In the genomic region with DNA sequence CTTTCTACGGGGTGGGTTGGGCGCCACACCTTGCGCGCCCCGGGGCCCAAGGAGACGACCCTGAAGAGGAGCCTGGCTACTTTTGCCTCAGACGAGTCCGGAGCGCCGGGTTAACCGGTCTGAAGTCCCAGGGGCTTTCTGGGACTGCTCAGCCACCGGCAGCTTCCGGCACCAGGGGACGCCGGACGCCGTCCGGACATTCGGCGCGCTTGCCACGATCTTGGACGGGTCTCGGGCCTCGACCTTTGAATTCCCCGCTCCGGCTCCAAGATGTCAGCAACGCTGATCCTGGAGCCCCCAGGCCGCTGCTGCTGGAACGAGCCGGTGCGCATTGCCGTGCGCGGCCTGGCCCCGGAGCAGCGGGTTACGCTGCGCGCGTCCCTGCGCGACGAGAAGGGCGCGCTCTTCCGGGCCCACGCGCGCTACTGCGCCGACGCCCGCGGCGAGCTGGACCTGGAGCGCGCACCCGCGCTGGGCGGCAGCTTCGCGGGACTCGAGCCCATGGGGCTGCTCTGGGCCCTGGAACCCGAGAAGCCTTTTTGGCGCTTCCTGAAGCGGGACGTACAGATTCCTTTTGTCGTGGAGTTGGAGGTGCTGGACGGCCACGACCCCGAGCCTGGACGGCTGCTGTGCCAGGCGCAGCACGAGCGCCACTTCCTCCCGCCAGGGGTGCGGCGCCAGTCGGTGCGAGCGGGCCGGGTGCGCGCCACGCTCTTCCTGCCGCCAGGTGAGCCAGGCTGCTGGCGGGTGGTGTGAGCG, we compare ENCODE assay signal across 8 cellular contexts. TPM values are rescaled to one million over a fixed set of nuclear protein-coding genes. Genes with fewer than 3 reads are reported as not detected.
DNase-seq lines count a peak whose midpoint lies in the region; ATAC-seq and TF ChIP-seq lines count a peak whose summit lies in the region.

A gene with protein sequence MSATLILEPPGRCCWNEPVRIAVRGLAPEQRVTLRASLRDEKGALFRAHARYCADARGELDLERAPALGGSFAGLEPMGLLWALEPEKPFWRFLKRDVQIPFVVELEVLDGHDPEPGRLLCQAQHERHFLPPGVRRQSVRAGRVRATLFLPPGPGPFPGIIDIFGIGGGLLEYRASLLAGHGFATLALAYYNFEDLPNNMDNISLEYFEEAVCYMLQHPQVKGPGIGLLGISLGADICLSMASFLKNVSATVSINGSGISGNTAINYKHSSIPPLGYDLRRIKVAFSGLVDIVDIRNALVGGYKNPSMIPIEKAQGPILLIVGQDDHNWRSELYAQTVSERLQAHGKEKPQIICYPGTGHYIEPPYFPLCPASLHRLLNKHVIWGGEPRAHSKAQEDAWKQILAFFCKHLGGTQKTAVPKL (plus strand): TSS at position 184 of the 759 bp plus-strand sequence. CDS start 87 bp downstream, at position 271.

- DNase-seq in GM13976 (ENCODE audit: low spot score), result peak; percentile 80
- no peak for DNase-seq in HL-60 (ENCODE audit: low read depth in 1 of 2, low spot score in 1 of 2)
- peak; percentile 8 to 53 (median 30) for DNase-seq in activated CD4-positive, CD25-positive, alpha-beta regulatory T cell (lab: John Stamatoyannopoulos, UW)
- peak; percentile 37 for DNase-seq in choroid plexus epithelial cell (ENCODE audit: low read depth)
- DNase-seq in stimulated activated CD4-positive, alpha-beta T cell treated with anti-CD3 and anti-CD28 coated beads, TNF-alpha, amount 100 ng/mL, for 48 hours (ENCODE audit: low read depth in 3 of 3), result peak; percentile 12 to 32 (median 13)
- no peak for DNase-seq in D341Med (ENCODE audit: low spot score)

- peaks cover 0 to 8% (median 5%) of the 10 kb centered on the region in 4 donors for H3K36me3 ChIP-seq in liver (ENCODE audit: control insufficient read depth in 4 of 4, insufficient read depth in 3 of 4, low read depth in 1 of 4, low read length in 3 of 4)

- 1% methylated on average over 89 of the region's 89 CpGs for WGBS in liver

- H3K4me1 ChIP-seq in liver (ENCODE audit: control insufficient read depth in 4 of 4, insufficient read depth in 4 of 4, low read length in 3 of 4), result peaks cover 0 to 3% (median 2%) of the 10 kb centered on the region in 4 donors

- TF ChIP-seq CTCF in GM13976 (IDR thresholded peaks at IDR 0.05; ENCODE audit: borderline replicate concordance, control extremely low read depth, extremely low read depth, insufficient read depth, missing control alignments), result no peak
- no peak for TF ChIP-seq CTCF in HL-60 (IDR thresholded peaks at IDR 0.05; ENCODE audit: insufficient read depth, low read length)
- TF ChIP-seq CTCF in choroid plexus epithelial cell (conservative IDR thresholded peaks at IDR 0.05; ENCODE audit: low read depth, low read length), result no peak
- TF ChIP-seq CTCF in liver (IDR thresholded peaks at IDR 0.05; ENCODE audit: low read depth, low read length, missing input control), result peak; percentile 41

- H3K27ac ChIP-seq in HL-60 (replicated peaks) (no peak within 1 kb of the TSS), liver (ENCODE audit: low read depth in 1 of 2, low read length in 2 of 2) (peak within 1 kb of the TSS; percentile 83 to 92)

- peak within 1 kb of the TSS; percentile 45 for H3K4me3 ChIP-seq in HL-60 (replicated peaks; ENCODE audit: insufficient read depth, low read length)
- H3K4me3 ChIP-seq in choroid plexus epithelial cell (ENCODE audit: low read depth, low read length), result peak within 1 kb of the TSS; percentile 62
- peak within 1 kb of the TSS; percentile 56 to 90 (median 84) for H3K4me3 ChIP-seq in liver (ENCODE audit: low read depth in 1 of 3, low read length in 3 of 3)

- TF ChIP-seq RAD21 in liver (IDR thresholded peaks at IDR 0.05), result peak in 1 of 2 donors; percentile 54

- in situ Hi-C loops in GM13976 (cut with MboI; ENCODE audit: low sequenced_read_pairs, unreplicated experiment), result no loop called here

- peak within 1 kb of the TSS; percentile 15 to 88 for H3K9ac ChIP-seq in liver (ENCODE audit: low read depth in 1 of 2, low read length in 2 of 2)

- H3K9me3 ChIP-seq in liver (ENCODE audit: control insufficient read depth in 4 of 4, low read length in 3 of 4), result no peaks in the 10 kb centered on the region

- ATAC-seq in GM21576 (IDR thresholded peaks at IDR 0.05; ENCODE audit: unreplicated experiment), result no peak

- H3K27me3 ChIP-seq in HL-60 (ENCODE audit: insufficient read depth, poor library complexity, severe bottlenecking) (no peaks in the 10 kb centered on the region), liver (ENCODE audit: control insufficient read depth in 4 of 4, insufficient read depth in 4 of 4, low read length in 3 of 4) (no peaks in the 10 kb centered on the region)

TF ChIP-seq in liver, 16 proteins besides CTCF, POLR2A, EP300 and RAD21:
- no peak for TF ChIP-seq NR2F2 (IDR thresholded peaks at IDR 0.05)
- no peak for TF ChIP-seq YY1 (IDR thresholded peaks at IDR 0.05)
- TF ChIP-seq GABPA (IDR thresholded peaks at IDR 0.05 in 1 of 2, conservative IDR thresholded peaks at IDR 0.05 in 1 of 2), result peak in 1 of 2 donors; percentile 18
- no peak for TF ChIP-seq HNF4G (IDR thresholded peaks at IDR 0.05)
- no peak for TF ChIP-seq SP1 (IDR thresholded peaks at IDR 0.05)
- TF ChIP-seq HNF4A (conservative IDR thresholded peaks at IDR 0.05), result peak in 1 of 2 donors; percentile 58
- TF ChIP-seq, protein P1, sequence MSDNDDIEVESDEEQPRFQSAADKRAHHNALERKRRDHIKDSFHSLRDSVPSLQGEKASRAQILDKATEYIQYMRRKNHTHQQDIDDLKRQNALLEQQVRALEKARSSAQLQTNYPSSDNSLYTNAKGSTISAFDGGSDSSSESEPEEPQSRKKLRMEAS (IDR thresholded peaks at IDR 0.05), result no peak
- TF ChIP-seq FOXA1 (IDR thresholded peaks at IDR 0.05), result no peak
- TF ChIP-seq FOXA2 (IDR thresholded peaks at IDR 0.05), result no peak
- no peak for TF ChIP-seq JUND (IDR thresholded peaks at IDR 0.05)

RNA-seq across cellular contexts. Expression of the gene that starts here (rescaled TPM):
- total RNA-seq in liver, result 10 to 100 TPM in 1 of 2 donors, 1 to 10 TPM in 1; 2.5 to 12.9 TPM
- polyA plus RNA-seq in liver, result 10 to 100 TPM in 1 of 2 donors, 1 to 10 TPM in 1; 8.9 to 12.6 TPM

Comparison
In these comparisons a context has a peak if more than half of its experiments do, and no peak if none do; other contexts are left out.
1. DNase-seq: peak in GM13976 (single experiment), activated CD4-positive, CD25-positive, alpha-beta regulatory T cell (4 of 4), choroid plexus epithelial cell (single experiment) and stimulated activated CD4-positive, alpha-beta T cell treated with anti-CD3 and anti-CD28 coated beads, TNF-alpha, amount 100 ng/mL, for 48 hours (3 of 3); none in HL-60 (0 of 2) and D341Med (single experiment).
2. Peak in every context shown above with its lines, with median percentiles within 50 percentile points of each other: H3K4me3 ChIP-seq.